In genomic region chr17:45228985-45229517, GRCh38 we compare ENCODE assay signal across 7 cellular contexts. TPM values are rescaled to one million over a fixed set of nuclear protein-coding genes. Genes with fewer than 3 reads are reported as not detected.
DNase-seq lines count a peak whose midpoint lies in the region; ATAC-seq, FAIRE-seq and TF ChIP-seq lines count a peak whose summit lies in the region.

No MANE protein-coding gene starts in this region.

- peak overlapping the region; percentile 35 to 87 for H3K27ac ChIP-seq in lung (ENCODE audit: low read depth in 1 of 2, low read length in 1 of 2)

- H3K36me3 ChIP-seq in bronchial epithelial cell (ENCODE audit: control insufficient read depth, insufficient read depth, low read length) (no peaks in the 10 kb centered on the region), lung (ENCODE audit: control insufficient read depth in 2 of 2, insufficient read depth in 2 of 2, low read length in 2 of 2) (peaks cover 0 to 6% of the 10 kb centered on the region in 2 donors)

- FAIRE-seq in bronchial epithelial cell (lab: Jason Lieb, UNC) = no peak

- H3K9me3 ChIP-seq in lung (ENCODE audit: control insufficient read depth in 2 of 2, insufficient read depth in 1 of 2, low read length in 1 of 2) = no peaks in the 10 kb centered on the region

- WGBS in lung, 2 donors = 26 to 37% methylated on average over 14 of the region's 14 CpGs

- TF ChIP-seq CTCF in bronchial epithelial cell (IDR thresholded peaks at IDR 0.05; ENCODE audit: insufficient read depth, low read length, severe bottlenecking) (no peak), lung (IDR thresholded peaks at IDR 0.05; ENCODE audit: control extremely low read depth, extremely low read depth) (no peak)

- ATAC-seq in GM19438 (IDR thresholded peaks at IDR 0.05; ENCODE audit: low read depth, unreplicated experiment) (peak; percentile 44), lung (ENCODE audit: insufficient read depth, low FRiP score) (peak; percentile 58)

- DNase-seq in KBM-7 (peak; percentile 95), bronchial epithelial cell (ENCODE audit: low read depth) (peak; percentile 83), lung (ENCODE audit: low spot score) (peak; percentile 92), HuH-7 (ENCODE audit: low spot score) (no peak)
- peak; percentile 77 for DNase-seq in activated CD4-positive, CD25-positive, alpha-beta regulatory T cell treated with anti-CD3 and anti-CD28 coated beads, Interleukin-2, amount 50 U/mL, for 72 hours
- peak; percentile 91 to 92 for DNase-seq in stimulated activated CD8-positive, alpha-beta memory T cell treated with anti-CD3 and anti-CD28 coated beads, Interleukin-2, amount 100 ng/mL, for 48 hours (ENCODE audit: low read depth in 2 of 2)

- in situ Hi-C loops in KBM-7 (cut with MboI; ENCODE audit: low pct_unique_long_range_greater_than_20kb, low sequenced_read_pairs) = no loop called here

- H3K27me3 ChIP-seq in bronchial epithelial cell (ENCODE audit: control insufficient read depth, insufficient read depth, low read length) (no peaks in the 10 kb centered on the region), lung (ENCODE audit: control insufficient read depth, insufficient read depth) (no peaks in the 10 kb centered on the region)

- no peak overlapping the region for H3K4me3 ChIP-seq in bronchial epithelial cell (ENCODE audit: low read depth, low read length)
- no peak overlapping the region for H3K4me3 ChIP-seq in lung

- H3K4me1 ChIP-seq in lung (ENCODE audit: control insufficient read depth in 2 of 2, insufficient read depth in 2 of 2, low read length in 2 of 2) = peaks cover 0 to 9% of the 10 kb centered on the region in 2 donors

RNA-seq across cellular contexts. Expression of gene FMNL1, which starts 7.4 kb away (rescaled TPM):
- total RNA-seq in bronchial epithelial cell = 0.53 and 2.0 TPM in 2 replicates
- 10 to 100 TPM; 25.0 to 83.7 TPM for total RNA-seq in lung
- polyA plus RNA-seq in lung = 100 to 1,000 TPM in 1 of 2 donors, 10 to 100 TPM in 1; 29.5 to 135 TPM

RNA-seq across cellular contexts. Expression of gene SPATA32, which starts 32.8 kb away (rescaled TPM):
- total RNA-seq in bronchial epithelial cell = under 0.01 TPM in 1 of 2 replicates, not detected in the other
- total RNA-seq in lung = under 1 TPM in 1 of 2 donors, not detected in 1; 0.21 TPM
- polyA plus RNA-seq in lung = under 1 TPM; 0.08 to 0.40 TPM
